8 cellular contexts compared by ENCODE assay signal in the genomic region with DNA sequence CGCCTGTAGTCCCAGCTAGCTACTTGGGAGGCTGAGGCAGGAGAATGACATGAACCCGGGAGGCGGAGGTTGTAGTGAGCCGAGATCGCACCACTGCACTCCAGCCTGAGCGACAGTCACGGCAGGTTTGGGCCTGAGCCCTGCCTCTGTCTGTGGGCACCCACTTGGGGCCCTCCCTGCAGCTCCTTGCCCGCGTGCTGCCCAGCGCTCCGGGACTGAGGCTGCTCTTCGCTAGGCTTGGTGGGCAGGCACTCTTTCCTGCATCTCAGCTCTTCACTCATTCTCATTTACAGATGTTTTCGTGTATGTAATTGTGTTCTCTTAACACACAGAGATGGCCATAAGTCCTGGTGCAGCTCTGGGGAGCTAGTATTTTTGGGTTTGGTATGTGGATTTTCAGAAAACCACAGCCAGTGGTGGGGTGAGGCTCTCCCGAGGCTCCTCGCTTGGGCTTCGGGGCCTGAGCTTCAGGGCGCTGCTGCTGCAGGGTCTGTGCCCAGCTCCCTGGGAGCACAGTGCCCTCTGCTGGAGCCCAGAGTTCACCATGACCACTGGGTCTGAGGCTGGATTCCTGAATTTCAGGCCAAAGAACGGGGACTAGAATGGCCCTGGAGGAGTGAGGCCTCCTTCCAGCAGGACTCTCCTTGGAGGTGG. TPM values are rescaled to one million over a fixed set of nuclear protein-coding genes. Genes with fewer than 3 reads are reported as not detected.
DNase-seq lines count a peak whose midpoint lies in the region; ATAC-seq and TF ChIP-seq lines count a peak whose summit lies in the region.

No MANE protein-coding gene starts in this region.

- CTCF ChIA-PET in Panc1 (lab: Charles Lee), result interaction anchor here (0.6 to 1.2 kb wide), 7 partner anchors 9 to 292 kb away, joined by 3 to 12 read pairs (median 4); no protein-coding TSS in a partner anchor

- intact Hi-C loops in Panc1 (cut with micrococcal nuclease; ENCODE audit: unreplicated experiment), result loop anchor here (5.0 to 10.0 kb wide), 2 partner anchors 62 to 255 kb away; no protein-coding TSS in a partner anchor

- no peak overlapping the region for H3K4me3 ChIP-seq in Panc1 (ENCODE audit: low read depth in 2 of 2, low read length in 2 of 2)
- H3K4me3 ChIP-seq in suprapubic skin, result no peak overlapping the region

- no peak for TF ChIP-seq EP300 in suprapubic skin (IDR thresholded peaks at IDR 0.05)

- peak overlapping the region; percentile 14; the same call in 1 of the 2 replicates for H3K27ac ChIP-seq in C4-2B
- H3K27ac ChIP-seq in Panc1 (ENCODE audit: low read length), result no peak overlapping the region
- peak overlapping the region; percentile 77 for H3K27ac ChIP-seq in suprapubic skin

- no TSS peak for BruUV-seq in Panc1 (replicated peaks; lab: Mats Ljungman, UMichigan)

- DNase-seq in HCEC 1CT, result peak; percentile 67
- DNase-seq in Panc1 (ENCODE audit: low read depth, low spot score), result no peak
- peak; percentile 39 for DNase-seq in activated effector memory CD4-positive, alpha-beta T cell treated with Interleukin-2 at 50 U/mL for 16 hours
- peak; percentile 78 for DNase-seq in fibroblast of the conjunctiva (ENCODE audit: low read depth)
- peak in 49 of 56 donors; percentile 13 to 84 (median 57) for DNase-seq in nucleus accumbens (lab: John Stamatoyannopoulos, UW)
- peak; percentile 86 to 90 for DNase-seq in suprapubic skin (ENCODE audit: low spot score in 2 of 2)

- POLR2A ChIA-PET in Panc1 (lab: Charles Lee), result interaction anchor here (0.5 to 0.6 kb wide), 2 partner anchors 65 to 120 kb away, joined by 3 to 5 read pairs; no protein-coding TSS in a partner anchor

- ATAC-seq in Panc1 (peak; percentile 95), HG02763 (IDR thresholded peaks at IDR 0.05; ENCODE audit: unreplicated experiment) (no peak)

- H3K36me3 ChIP-seq in Panc1 (ENCODE audit: control insufficient read depth, insufficient read depth, low read length) (no peaks in the 10 kb centered on the region; the same call in 1 of the 2 replicates), suprapubic skin (peaks cover 21% of the 10 kb centered on the region)

- TF ChIP-seq POLR2A in suprapubic skin (IDR thresholded peaks at IDR 0.05), result no peak

- H3K4me1 ChIP-seq in Panc1 (ENCODE audit: control insufficient read depth, insufficient read depth, low read length), result no peaks in the 10 kb centered on the region
- peaks cover 81% of the 10 kb centered on the region for H3K4me1 ChIP-seq in suprapubic skin

- TF ChIP-seq CTCF in C4-2B (conservative IDR thresholded peaks at IDR 0.05), result peak; percentile 96
- TF ChIP-seq CTCF in Panc1 (IDR thresholded peaks at IDR 0.05), result peak; percentile 88
- TF ChIP-seq CTCF in suprapubic skin (IDR thresholded peaks at IDR 0.05), result peak; percentile 59 to 80

- 44% methylated on average over 17 of the region's 18 CpGs for WGBS in suprapubic skin

- H3K9me3 ChIP-seq in Panc1 (ENCODE audit: control insufficient read depth, insufficient read depth, low read depth, low read length), result no peaks in the 10 kb centered on the region
- H3K9me3 ChIP-seq in suprapubic skin, result no peaks in the 10 kb centered on the region

- in situ Hi-C loops in Panc1 (cut with HindIII; ENCODE audit: low pct_unique_long_range_greater_than_20kb, low sequenced_read_pairs), result no loop called here

- H3K27me3 ChIP-seq in Panc1 (ENCODE audit: control insufficient read depth, insufficient read depth, low read length) (no peaks in the 10 kb centered on the region), suprapubic skin (no peaks in the 10 kb centered on the region)

RNA-seq across cellular contexts. Expression of gene UPF1, which starts 15.2 kb away (rescaled TPM):
- 62.2 TPM for total RNA-seq in Panc1 (2021; ENCODE audit: unreplicated experiment)
- polyA plus RNA-seq in Panc1 (2012; ENCODE audit: insufficient read length), result 53.7 TPM
- total RNA-seq in suprapubic skin, result 100 to 1,000 TPM in 2 of 4 donors, 10 to 100 TPM in 2; 74.7 to 160 (median 99.2) TPM

RNA-seq across cellular contexts. Expression of gene CERS1, which starts 49.0 kb away (rescaled TPM):
- 4.5 TPM for total RNA-seq in Panc1 (2021; ENCODE audit: unreplicated experiment)
- 8.8 TPM for polyA plus RNA-seq in Panc1 (2012; ENCODE audit: insufficient read length)
- under 1 TPM in 1 of 4 donors, not detected in 3; 0.68 TPM for total RNA-seq in suprapubic skin

RNA-seq across cellular contexts. Expression of gene COMP, which starts 55.9 kb away (rescaled TPM):
- total RNA-seq in Panc1 (2021; ENCODE audit: unreplicated experiment) (0.69 TPM), suprapubic skin (1 to 10 TPM; 5.1 to 9.1 (median 6.9) TPM)
- 0.80 TPM for polyA plus RNA-seq in Panc1 (2012; ENCODE audit: insufficient read length)
